14 cellular contexts compared by ENCODE assay signal in the genomic region with DNA sequence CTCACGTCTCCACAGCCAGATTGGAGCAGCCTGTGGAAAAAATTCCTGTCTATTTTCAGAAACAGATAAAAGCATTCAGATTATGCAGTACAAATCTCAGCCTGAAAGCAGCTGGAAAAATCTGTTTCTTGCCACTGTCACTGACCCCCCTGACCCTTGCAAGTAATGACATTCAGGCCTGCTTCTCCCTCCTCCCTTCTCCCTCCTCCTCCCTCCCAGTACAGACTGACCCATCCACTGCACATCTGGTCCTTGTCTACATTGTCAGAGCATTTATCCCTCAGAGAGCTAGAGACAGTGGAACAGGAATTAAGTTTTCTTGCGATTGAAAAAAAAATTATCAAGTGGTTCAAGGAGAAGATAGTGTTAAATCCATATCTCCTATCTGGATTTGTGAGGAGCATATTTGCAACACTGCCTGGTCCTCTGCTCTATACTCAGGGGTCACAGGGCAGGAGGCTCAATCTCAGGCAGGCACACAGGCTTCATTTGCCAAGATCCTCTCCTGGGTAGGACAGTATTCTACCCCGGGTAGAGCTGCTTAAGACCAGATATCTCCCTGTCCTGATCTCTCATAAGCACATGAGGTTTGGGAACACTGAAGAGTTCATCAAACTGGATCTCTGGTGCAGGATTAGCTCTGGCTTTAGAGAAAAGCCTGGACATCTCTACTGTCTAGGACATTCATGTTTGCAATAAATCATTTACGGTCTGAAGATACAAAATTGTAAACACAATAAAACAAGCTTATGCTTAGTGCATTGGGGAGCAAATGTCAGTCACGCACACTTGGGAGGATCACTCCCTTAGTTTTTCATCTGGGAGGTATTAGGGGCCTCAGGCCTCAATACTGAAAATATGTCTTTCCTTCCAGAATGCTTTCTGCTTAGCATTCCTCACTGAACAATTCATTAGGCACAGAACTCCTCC. TPM values are rescaled to one million over a fixed set of nuclear protein-coding genes. Genes with fewer than 3 reads are reported as not detected.
DNase-seq lines count a peak whose midpoint lies in the region; ATAC-seq and TF ChIP-seq lines count a peak whose summit lies in the region.
"Had no signal": no experiment of that assay in that cellular context is flagged by ENCODE, and none has a peak within 500 bp of the region (broad histone marks: within the 10 kb centered on the region; RNA-seq: fewer than 3 reads in every experiment).

No MANE protein-coding gene starts in this region.

- H3K9me3 Mint-ChIP-seq in mesothelial cell of epicardium: no peaks in the 10 kb centered on the region
- H3K9me3 Mint-ChIP-seq: central memory CD8-positive, alpha-beta T cell; memory B cell had no signal

- H3K27me3 ChIP-seq in stomach smooth muscle (ENCODE audit: control insufficient read depth in 1 of 2, insufficient read depth in 2 of 2, low read length in 2 of 2): no peaks in the 10 kb centered on the region

- H3K4me1 ChIP-seq in stomach smooth muscle (ENCODE audit: control insufficient read depth, insufficient read depth, low read length): peaks cover 57% of the 10 kb centered on the region

- TF ChIP-seq CTCF in VCaP (conservative IDR thresholded peaks at IDR 0.05): no peak
- no peak for TF ChIP-seq CTCF in fibroblast of villous mesenchyme (IDR thresholded peaks at IDR 0.05; ENCODE audit: insufficient read depth, low read depth, low read length)
- TF ChIP-seq CTCF in mesothelial cell of epicardium (IDR thresholded peaks at IDR 0.05; ENCODE audit: unreplicated experiment): no peak

- no peaks in the 10 kb centered on the region for H3K9me3 ChIP-seq in stomach smooth muscle (ENCODE audit: control insufficient read depth in 2 of 2, low read length in 2 of 2)

- peaks cover 42% of the 10 kb centered on the region for H3K4me1 Mint-ChIP-seq in mesothelial cell of epicardium

- peak overlapping the region in 1 of 2 donors; percentile 17 for H3K9ac ChIP-seq in stomach smooth muscle (ENCODE audit: low read length in 2 of 2)

- no peaks in the 10 kb centered on the region for H3K36me3 ChIP-seq in stomach smooth muscle (ENCODE audit: control insufficient read depth in 2 of 2, insufficient read depth in 2 of 2, low read length in 2 of 2)

- H3K27ac Mint-ChIP-seq in mesothelial cell of epicardium: peak overlapping the region; percentile 44
- H3K27ac Mint-ChIP-seq: memory B cell had no signal

- H3K27me3 Mint-ChIP-seq in mesothelial cell of epicardium (ENCODE audit: low read depth): peaks cover 3% of the 10 kb centered on the region
- H3K27me3 Mint-ChIP-seq: central memory CD8-positive, alpha-beta T cell; memory B cell had no signal

- no peak for ATAC-seq in GM21576 (IDR thresholded peaks at IDR 0.05; ENCODE audit: unreplicated experiment)

- peak overlapping the region; percentile 30 for H3K27ac ChIP-seq in VCaP
- peak overlapping the region; percentile 20 for H3K27ac ChIP-seq in stomach smooth muscle (ENCODE audit: low read length)
- no peak overlapping the region for H3K27ac ChIP-seq in caudate nucleus (ENCODE audit: low read depth, low read length)

- no peak overlapping the region for H3K4me3 Mint-ChIP-seq in mesothelial cell of epicardium
- H3K4me3 Mint-ChIP-seq: central memory CD8-positive, alpha-beta T cell; memory B cell had no signal

- peak; percentile 81 for DNase-seq in fibroblast of villous mesenchyme (ENCODE audit: low read depth)
- no peak for DNase-seq in mesothelial cell of epicardium (ENCODE audit: low spot score in 2 of 2, unreplicated experiment in 2 of 2)
- DNase-seq in NCI-H2029 treated with DMSO at 0.1 percent for 48 hours (lab: John Stamatoyannopoulos, UW): no peak
- DNase-seq in stimulated activated CD4-positive, alpha-beta T cell treated with anti-CD3 and anti-CD28 coated beads, Interleukin-15, amount 100 ng/mL, for 24 hours: no peak
- no peak for DNase-seq in caudate nucleus (lab: John Stamatoyannopoulos, UW)
- DNase-seq: activated effector memory CD4-positive, alpha-beta T cell treated with Interleukin-2 at 50 U/mL for 16 hours; NCI-H1417; NCI-H69; SHP77 treated with DMSO at 0.1 percent for 48 hours had no signal

- no peaks in the 10 kb centered on the region for H3K36me3 Mint-ChIP-seq in mesothelial cell of epicardium
- H3K36me3 Mint-ChIP-seq: memory B cell had no signal

- no peak overlapping the region for H3K4me3 ChIP-seq in fibroblast of villous mesenchyme (ENCODE audit: low read depth, low read length)
- peak overlapping the region; percentile 9 to 35 for H3K4me3 ChIP-seq in stomach smooth muscle (ENCODE audit: low read length in 2 of 2)

RNA-seq across cellular contexts. Expression of gene LCLAT1, which starts 34.4 kb away (rescaled TPM):
- 21.3 and 50.1 TPM in 2 replicates for total RNA-seq in fibroblast of villous mesenchyme
- 19.6 to 23.2 TPM (median 21.2 TPM) in 3 replicates for total RNA-seq in mesothelial cell of epicardium
